ENCODE assay signal across 8 cellular contexts in genomic region chr4:89305712-89306437, GRCh38. TPM values are rescaled to one million over a fixed set of nuclear protein-coding genes. Genes with fewer than 3 reads are reported as not detected.
A peak's percentile ranks its signal among the peaks of the same experiment; 100 is the strongest.
DNase-seq lines count a peak whose midpoint lies in the region; ATAC-seq lines count a peak whose summit lies in the region.

No MANE protein-coding gene starts in this region.

- no peaks in the 10 kb centered on the region for H3K27me3 Mint-ChIP-seq in CD8-positive, alpha-beta memory T cell
- peaks cover 2% of the 10 kb centered on the region for H3K27me3 Mint-ChIP-seq in dendritic cell treated with granulocyte-macrophage colony-stimulating factor and Interleukin-4, amounts not matched to agents 40 ng/mL and 50 ng/mL, for 4 days
- no peaks in the 10 kb centered on the region for H3K27me3 Mint-ChIP-seq in naive thymus-derived CD8-positive, alpha-beta T cell

- intact Hi-C loops in dendritic cell treated with granulocyte-macrophage colony-stimulating factor and Interleukin-4, amounts not matched to agents 40 ng/mL and 50 ng/mL, for 4 days (cut with micrococcal nuclease): loop anchor here (10.0 kb wide), 1 partner anchor 191 kb away; the partner anchor contains the start of gene TIGD2

- no peaks in the 10 kb centered on the region for H3K27me3 ChIP-seq in CD8-positive, alpha-beta memory T cell (ENCODE audit: insufficient read depth, low read length, poor library complexity, severe bottlenecking)

- H3K4me1 Mint-ChIP-seq in CD8-positive, alpha-beta memory T cell: peaks cover 64 to 79% (median 77%) of the 10 kb centered on the region in 3 donors
- H3K4me1 Mint-ChIP-seq in dendritic cell treated with granulocyte-macrophage colony-stimulating factor and Interleukin-4, amounts not matched to agents 40 ng/mL and 50 ng/mL, for 4 days (ENCODE audit: low read depth): peaks cover 50% of the 10 kb centered on the region
- peaks cover 27 to 77% (median 64%) of the 10 kb centered on the region in 4 donors for H3K4me1 Mint-ChIP-seq in naive thymus-derived CD8-positive, alpha-beta T cell

- no peaks in the 10 kb centered on the region for H3K36me3 ChIP-seq in CD8-positive, alpha-beta memory T cell (ENCODE audit: insufficient read depth, low read length)

- no peak for DNase-seq in CD8-positive, alpha-beta memory T cell
- DNase-seq in NOMO-1 treated with DMSO at 0.1 percent for 48 hours (lab: John Stamatoyannopoulos, UW; ENCODE audit: unreplicated experiment) (peak; percentile 92), midbrain (lab: John Stamatoyannopoulos, UW) (no peak), COLO829 (ENCODE audit: low spot score) (no peak)
- no peak for DNase-seq in naive thymus-derived CD8-positive, alpha-beta T cell

- peaks cover 2 to 13% (median 5%) of the 10 kb centered on the region in 3 donors for H3K36me3 Mint-ChIP-seq in CD8-positive, alpha-beta memory T cell
- peaks cover 12% of the 10 kb centered on the region for H3K36me3 Mint-ChIP-seq in dendritic cell treated with granulocyte-macrophage colony-stimulating factor and Interleukin-4, amounts not matched to agents 40 ng/mL and 50 ng/mL, for 4 days (ENCODE audit: low read depth)
- no peaks in the 10 kb centered on the region for H3K36me3 Mint-ChIP-seq in naive thymus-derived CD8-positive, alpha-beta T cell

- peak overlapping the region; percentile 88 to 100 (median 97) for H3K27ac Mint-ChIP-seq in CD8-positive, alpha-beta memory T cell
- H3K27ac Mint-ChIP-seq in dendritic cell treated with granulocyte-macrophage colony-stimulating factor and Interleukin-4, amounts not matched to agents 40 ng/mL and 50 ng/mL, for 4 days: no peak overlapping the region
- H3K27ac Mint-ChIP-seq in naive thymus-derived CD8-positive, alpha-beta T cell: peak overlapping the region; percentile 79 to 96 (median 87)

- H3K27ac ChIP-seq in CD8-positive, alpha-beta memory T cell (ENCODE audit: low read depth, low read length): peak overlapping the region; percentile 80

- peak overlapping the region; percentile 89 to 98 (median 96) for H3K4me3 Mint-ChIP-seq in CD8-positive, alpha-beta memory T cell
- peak overlapping the region; percentile 85 for H3K4me3 Mint-ChIP-seq in dendritic cell treated with granulocyte-macrophage colony-stimulating factor and Interleukin-4, amounts not matched to agents 40 ng/mL and 50 ng/mL, for 4 days
- peak overlapping the region; percentile 82 to 99 (median 92) for H3K4me3 Mint-ChIP-seq in naive thymus-derived CD8-positive, alpha-beta T cell

- no peaks in the 10 kb centered on the region for H3K9me3 ChIP-seq in CD8-positive, alpha-beta memory T cell (ENCODE audit: low read length)

- CTCF ChIA-PET in CD8-positive, alpha-beta memory T cell (lab: Charles Lee): interaction anchor here (0.7 to 2.5 kb wide), 7 partner anchors 9 to 129 kb away, joined by 3 to 9 read pairs (median 4); no protein-coding TSS in a partner anchor

- ATAC-seq in naive thymus-derived CD8-positive, alpha-beta T cell: no peak
- ATAC-seq in GM18520 (IDR thresholded peaks at IDR 0.05; ENCODE audit: unreplicated experiment): no peak
- no peak for ATAC-seq in HG02678 (IDR thresholded peaks at IDR 0.05; ENCODE audit: unreplicated experiment)

- peak overlapping the region; percentile 84 for H3K4me3 ChIP-seq in CD8-positive, alpha-beta memory T cell (ENCODE audit: low read length)

- no peaks in the 10 kb centered on the region for H3K9me3 Mint-ChIP-seq in CD8-positive, alpha-beta memory T cell
- no peaks in the 10 kb centered on the region for H3K9me3 Mint-ChIP-seq in dendritic cell treated with granulocyte-macrophage colony-stimulating factor and Interleukin-4, amounts not matched to agents 40 ng/mL and 50 ng/mL, for 4 days
- H3K9me3 Mint-ChIP-seq in naive thymus-derived CD8-positive, alpha-beta T cell: no peaks in the 10 kb centered on the region

- H3K4me1 ChIP-seq in CD8-positive, alpha-beta memory T cell (ENCODE audit: insufficient read depth, low read length): peaks cover 52% of the 10 kb centered on the region

- POLR2A ChIA-PET in CD8-positive, alpha-beta memory T cell (lab: Charles Lee): interaction anchor here (0.9 to 1.3 kb wide), 3 partner anchors 10 to 17 kb away, joined by 3 to 5 read pairs (median 3); no protein-coding TSS in a partner anchor
- POLR2A ChIA-PET in naive thymus-derived CD8-positive, alpha-beta T cell (lab: Charles Lee): interaction anchor here (0.9 to 1.5 kb wide), 3 partner anchors 8 to 22 kb away, joined by 3 to 4 read pairs (median 3); no protein-coding TSS in a partner anchor

RNA-seq across cellular contexts. Expression of gene GPRIN3, which starts 1.7 kb away (rescaled TPM):
- 10 to 100 TPM; 15.6 to 16.2 TPM for total RNA-seq in CD8-positive, alpha-beta memory T cell
- 16.5 TPM for polyA plus RNA-seq in CD8-positive, alpha-beta memory T cell
- 1 to 10 TPM; 6.3 to 6.5 TPM for total RNA-seq in naive thymus-derived CD8-positive, alpha-beta T cell
- 1 to 10 TPM; 3.3 to 3.7 (median 3.4) TPM for polyA plus RNA-seq in naive thymus-derived CD8-positive, alpha-beta T cell
